Comparison of ENCODE assay signal across 27 cellular contexts in the genomic region with DNA sequence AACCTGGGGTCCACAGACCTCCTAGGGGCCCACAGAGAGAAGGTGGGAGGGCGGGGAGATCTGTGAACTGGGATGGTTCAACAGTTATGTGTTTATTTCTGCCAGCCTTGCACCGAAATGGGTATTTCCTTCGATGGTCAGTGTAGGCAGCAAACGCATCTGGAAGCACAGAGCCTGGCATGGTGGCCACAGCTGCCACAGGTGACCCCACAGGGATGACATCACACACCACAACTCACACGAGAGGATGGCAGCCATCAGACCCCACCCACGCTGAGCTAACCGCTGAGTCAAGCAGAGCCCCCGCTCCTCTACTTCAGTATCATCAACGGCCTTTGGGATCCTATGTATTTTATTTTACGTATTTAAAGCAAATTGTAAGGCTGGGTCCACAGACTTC. TPM values are rescaled to one million over a fixed set of nuclear protein-coding genes. Genes with fewer than 3 reads are reported as not detected.
DNase-seq lines count a peak whose midpoint lies in the region; ATAC-seq, FAIRE-seq and TF ChIP-seq lines count a peak whose summit lies in the region.
"Had no signal": no experiment of that assay in that cellular context is flagged by ENCODE, and none has a peak within 500 bp of the region (broad histone marks: within the 10 kb centered on the region; RNA-seq: fewer than 3 reads in every experiment).

No MANE protein-coding gene starts in this region.

- H3K9me3 Mint-ChIP-seq in IgD-negative memory B cell (no peaks in the 10 kb centered on the region), memory B cell (no peaks in the 10 kb centered on the region)
- no peaks in the 10 kb centered on the region for H3K9me3 Mint-ChIP-seq in stimulated activated memory B cell treated with anti-CD40 and anti-IgM and Interleukin-4, amounts not matched to agents 10 μg/mL and 1 μg/mL and 100 μg/mL, for 72 hours
- H3K9me3 Mint-ChIP-seq: CD14-positive monocyte; CD8-positive, alpha-beta memory T cell; HFFc6 had no signal

- TF ChIP-seq POLR2A in GM12892 (IDR thresholded peaks at IDR 0.05; ENCODE audit: low read depth, low read length), result no peak

- peak; percentile 79 for FAIRE-seq in GM12892 (lab: Jason Lieb, UNC)
- FAIRE-seq: A549, RCC 7860 had no signal

- peaks cover 8% of the 10 kb centered on the region for H3K36me3 Mint-ChIP-seq in IgD-negative memory B cell
- peaks cover 17% of the 10 kb centered on the region for H3K36me3 Mint-ChIP-seq in memory B cell
- peaks cover 46% of the 10 kb centered on the region for H3K36me3 Mint-ChIP-seq in stimulated activated memory B cell treated with anti-CD40 and anti-IgM and Interleukin-4, amounts not matched to agents 10 μg/mL and 1 μg/mL and 100 μg/mL, for 72 hours

- H3K27me3 Mint-ChIP-seq in IgD-negative memory B cell (no peaks in the 10 kb centered on the region), memory B cell (no peaks in the 10 kb centered on the region)
- H3K27me3 Mint-ChIP-seq in stimulated activated memory B cell treated with anti-CD40 and anti-IgM and Interleukin-4, amounts not matched to agents 10 μg/mL and 1 μg/mL and 100 μg/mL, for 72 hours, result no peaks in the 10 kb centered on the region
- H3K27me3 Mint-ChIP-seq: CD8-positive, alpha-beta memory T cell had no signal

- no peak for DNase-seq in GM12892 (ENCODE audit: insufficient read length)
- no peak for DNase-seq in memory B cell (ENCODE audit: low spot score in 2 of 2)
- DNase-seq in HK-2 (ENCODE audit: unreplicated experiment), result no peak
- no peak for DNase-seq in activated naive CD4-positive, alpha-beta T cell treated with anti-CD3 and anti-CD28 coated beads, Interleukin-2, amount 50 U/mL, for 16 hours
- DNase-seq: AML-193; CD8-positive, alpha-beta memory T cell; DMS 273 treated with DMSO at 0.1 percent for 48 hours; EL; GDM1; HFFc6; NCI-H1048; NCI-H1417 treated with DMSO at 0.1 percent for 48 hours; NCI-H187; NCI-H2081 treated with DMSO at 0.1 percent for 48 hours; NCI-H2171; NCI-H226; NCI-H510A; NCI-H69; SK-N-SH; SW 1271 had no signal

- H3K27ac Mint-ChIP-seq in IgD-negative memory B cell (no peak overlapping the region), memory B cell (peak overlapping the region; percentile 81)
- peak overlapping the region; percentile 55 for H3K27ac Mint-ChIP-seq in stimulated activated memory B cell treated with anti-CD40 and anti-IgM and Interleukin-4, amounts not matched to agents 10 μg/mL and 1 μg/mL and 100 μg/mL, for 72 hours
- H3K27ac Mint-ChIP-seq: CD8-positive, alpha-beta memory T cell; HFFc6 had no signal

- ATAC-seq in memory B cell (ENCODE audit: low read depth) (peak; percentile 50), GM21717 (IDR thresholded peaks at IDR 0.05; ENCODE audit: unreplicated experiment) (no peak)
- peak; percentile 53 for ATAC-seq in stimulated activated memory B cell treated with anti-CD40 and anti-IgM and Interleukin-4, amounts not matched to agents 10 μg/mL and 1 μg/mL and 100 μg/mL, for 72 hours
- ATAC-seq: A549 had no signal

- peaks cover 23 to 34% (median 27%) of the 10 kb centered on the region in 3 donors for H3K4me1 Mint-ChIP-seq in IgD-negative memory B cell
- peaks cover 26% of the 10 kb centered on the region for H3K4me1 Mint-ChIP-seq in memory B cell
- H3K4me1 Mint-ChIP-seq in stimulated activated memory B cell treated with anti-CD40 and anti-IgM and Interleukin-4, amounts not matched to agents 10 μg/mL and 1 μg/mL and 100 μg/mL, for 72 hours, result peaks cover 69% of the 10 kb centered on the region

- H3K4me3 Mint-ChIP-seq in IgD-negative memory B cell (peak overlapping the region in 3 of 4 donors; percentile 11 to 60 (median 54)), memory B cell (peak overlapping the region; percentile 29)
- H3K4me3 Mint-ChIP-seq in stimulated activated memory B cell treated with anti-CD40 and anti-IgM and Interleukin-4, amounts not matched to agents 10 μg/mL and 1 μg/mL and 100 μg/mL, for 72 hours, result no peak overlapping the region
- H3K4me3 Mint-ChIP-seq: CD14-positive monocyte; CD8-positive, alpha-beta memory T cell; GM23338; HFFc6 had no signal

RNA-seq across cellular contexts. Expression of a gene that starts 37.4 kb away (rescaled TPM):
- polyA plus RNA-seq in GM12892 (2012; ENCODE audit: missing spikeins), result 20.7 TPM
- 20.5 TPM for polyA plus RNA-seq in IgD-negative memory B cell

RNA-seq across cellular contexts. Expression of a gene that starts 53.2 kb away (rescaled TPM):
- polyA plus RNA-seq in GM12892 (2012; ENCODE audit: missing spikeins), result 77.9 TPM
- 68.5 TPM for polyA plus RNA-seq in IgD-negative memory B cell

Comparison
In these comparisons a context has a peak if more than half of its experiments do, and no peak if none do; other contexts are left out.
1. H3K27ac Mint-ChIP-seq: peak in memory B cell (single experiment) and stimulated activated memory B cell treated with anti-CD40 and anti-IgM and Interleukin-4, amounts not matched to agents 10 μg/mL and 1 μg/mL and 100 μg/mL, for 72 hours (single experiment); none in IgD-negative memory B cell (0 of 3).